In the genomic region with DNA sequence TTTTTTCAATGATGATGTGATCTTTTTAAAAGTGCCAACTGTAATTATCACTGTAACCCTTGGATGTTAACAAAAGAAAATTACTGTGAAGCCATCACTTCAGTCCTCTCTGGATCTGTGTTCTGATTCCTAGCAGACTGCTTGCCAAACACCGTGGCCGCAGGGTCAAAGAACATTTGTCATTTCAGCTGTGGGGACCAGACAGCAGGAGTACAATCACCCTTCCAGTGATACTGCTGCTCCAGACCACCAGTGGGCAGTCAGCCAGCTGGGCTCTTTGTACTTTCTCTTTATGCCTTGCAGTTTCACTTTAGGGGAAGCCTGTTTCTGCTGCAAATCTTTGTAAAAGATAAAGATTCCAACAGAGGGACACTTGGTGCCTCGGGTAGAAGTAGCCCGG, we compare ENCODE assay signal across 11 cellular contexts.
DNase-seq lines count a peak whose midpoint lies in the region; ATAC-seq and TF ChIP-seq lines count a peak whose summit lies in the region.
"Had no signal": no experiment of that assay in that cellular context is flagged by ENCODE, and none has a peak within 500 bp of the region (broad histone marks: within the 10 kb centered on the region; RNA-seq: fewer than 3 reads in every experiment).

No MANE protein-coding gene starts in this region.

- no peaks in the 10 kb centered on the region for H3K4me1 Mint-ChIP-seq in stimulated activated memory B cell treated with anti-CD40 and anti-IgM and Interleukin-4, amounts not matched to agents 10 μg/mL and 1 μg/mL and 100 μg/mL, for 72 hours

- no peak overlapping the region for H2AFZ ChIP-seq in PC-9

- H4K20me1 ChIP-seq in PC-9 (ENCODE audit: insufficient read depth) = no peaks in the 10 kb centered on the region

- no peaks in the 10 kb centered on the region for H3K36me3 Mint-ChIP-seq in stimulated activated memory B cell treated with anti-CD40 and anti-IgM and Interleukin-4, amounts not matched to agents 10 μg/mL and 1 μg/mL and 100 μg/mL, for 72 hours

- TF ChIP-seq CTCF in fibroblast of pulmonary artery (IDR thresholded peaks at IDR 0.05; ENCODE audit: low read length, missing control alignments) (peak; percentile 26), PC-9 (conservative IDR thresholded peaks at IDR 0.05) (no peak), foreskin fibroblast (IDR thresholded peaks at IDR 0.05; ENCODE audit: low read depth, low read length) (no peak)

- POLR2A ChIA-PET in PC-9 (lab: Charles Lee; ENCODE audit: unreplicated experiment) = no interaction called here

- no peak overlapping the region; the same call in 1 of the 2 replicates for H3K4me3 ChIP-seq in SJSA1
- peak overlapping the region; percentile 31 for H3K4me3 ChIP-seq in fibroblast of pulmonary artery (replicated peaks; ENCODE audit: low read depth, low read length)
- no peak overlapping the region for H3K4me3 ChIP-seq in PC-9
- H3K4me3 ChIP-seq in foreskin fibroblast (ENCODE audit: low read depth in 1 of 2, low read length in 2 of 2) = no peak overlapping the region

- H3K27me3 Mint-ChIP-seq in stimulated activated memory B cell treated with anti-CD40 and anti-IgM and Interleukin-4, amounts not matched to agents 10 μg/mL and 1 μg/mL and 100 μg/mL, for 72 hours = no peaks in the 10 kb centered on the region

- H3K27ac ChIP-seq in SJSA1 (peak overlapping the region; percentile 3; the same call in 1 of the 2 replicates), PC-9 (no peak overlapping the region)

- H3K9me3 ChIP-seq in SJSA1 (replicated peaks) (0 out of 2 replicates have a peak, but pooled peaks cover 2% of the 10 kb centered on the region), PC-9 (ENCODE audit: insufficient read depth, low read depth) (no peaks in the 10 kb centered on the region)

- H3K36me3 ChIP-seq in SJSA1 = no peaks in the 10 kb centered on the region
- no peaks in the 10 kb centered on the region for H3K36me3 ChIP-seq in PC-9 (ENCODE audit: low read depth)

- DNase-seq in CD1c-positive myeloid dendritic cell (ENCODE audit: extremely low spot score) = peak; percentile 7
- peak; percentile 52 to 57 for DNase-seq in SJSA1 (ENCODE audit: low read depth in 1 of 2, low spot score in 2 of 2)
- DNase-seq in fibroblast of pulmonary artery (ENCODE audit: low read depth) = peak; percentile 68
- DNase-seq in mucosa of gallbladder (ENCODE audit: low spot score) = peak; percentile 42
- no peak for DNase-seq in activated gamma-delta T cell (lab: John Stamatoyannopoulos, UW)
- DNase-seq in PC-9 = no peak
- DNase-seq in foreskin fibroblast = no peak
- DNase-seq: activated CD8-positive, alpha-beta memory T cell treated with anti-CD3 and anti-CD28 coated beads, Interleukin-2, amount 50 U/mL, for 48 hours; NCI-H526 treated with DMSO at 0.1 percent for 48 hours had no signal

- no TSS peak for BruUV-seq in PC-9 (replicated peaks; lab: Mats Ljungman, UMichigan)

- no peaks in the 10 kb centered on the region for H3K9me2 ChIP-seq in PC-9 (ENCODE audit: insufficient read depth)

- H3F3A ChIP-seq in PC-9 (ENCODE audit: insufficient read depth, low read depth) = no peaks in the 10 kb centered on the region

- H3K4me2 ChIP-seq in PC-9 = no peak overlapping the region

- no peaks in the 10 kb centered on the region for H3K79me2 ChIP-seq in PC-9 (ENCODE audit: low read depth)

- H3K9me3 Mint-ChIP-seq in stimulated activated memory B cell treated with anti-CD40 and anti-IgM and Interleukin-4, amounts not matched to agents 10 μg/mL and 1 μg/mL and 100 μg/mL, for 72 hours = no peaks in the 10 kb centered on the region

- H3K4me1 ChIP-seq in SJSA1 (replicated peaks) (peaks cover 10% of the 10 kb centered on the region), PC-9 (replicated peaks; ENCODE audit: insufficient read depth) (no peaks in the 10 kb centered on the region)

- intact Hi-C loops in PC-9 (cut with micrococcal nuclease; ENCODE audit: unreplicated experiment) = no loop called here

- CTCF ChIA-PET in PC-9 (lab: Charles Lee) = no interaction called here

- no peak overlapping the region for H3K4me3 Mint-ChIP-seq in stimulated activated memory B cell treated with anti-CD40 and anti-IgM and Interleukin-4, amounts not matched to agents 10 μg/mL and 1 μg/mL and 100 μg/mL, for 72 hours
- H3K4me3 Mint-ChIP-seq: T-helper 1 cell treated with Interleukin-12 subunit alpha and Interleukin-12 subunit beta and Interleukin-4 antibody, amounts not matched to agents 30 μg/mL and 1 μg/mL, for 36 hours had no signal

- H3K27ac Mint-ChIP-seq in stimulated activated memory B cell treated with anti-CD40 and anti-IgM and Interleukin-4, amounts not matched to agents 10 μg/mL and 1 μg/mL and 100 μg/mL, for 72 hours = no peak overlapping the region
- H3K27ac Mint-ChIP-seq: T-helper 1 cell treated with Interleukin-12 subunit alpha and Interleukin-12 subunit beta and Interleukin-4 antibody, amounts not matched to agents 30 μg/mL and 1 μg/mL, for 36 hours had no signal

- ATAC-seq in stimulated activated memory B cell treated with anti-CD40 and anti-IgM and Interleukin-4, amounts not matched to agents 10 μg/mL and 1 μg/mL and 100 μg/mL, for 72 hours = no peak

- H3K27me3 ChIP-seq in SJSA1 (replicated peaks) (no peaks in the 10 kb centered on the region), PC-9 (ENCODE audit: insufficient read depth, low read depth) (peaks cover 30% of the 10 kb centered on the region; the same call in 1 of the 2 replicates)

Comparison
In these comparisons a context has a peak if more than half of its experiments do, and no peak if none do; other contexts are left out.
1. DNase-seq: peak in CD1c-positive myeloid dendritic cell (single experiment), SJSA1 (2 of 2), fibroblast of pulmonary artery (single experiment) and mucosa of gallbladder (single experiment); none in activated gamma-delta T cell (single experiment), PC-9 (0 of 2) and foreskin fibroblast (0 of 2).